In the genomic region with DNA sequence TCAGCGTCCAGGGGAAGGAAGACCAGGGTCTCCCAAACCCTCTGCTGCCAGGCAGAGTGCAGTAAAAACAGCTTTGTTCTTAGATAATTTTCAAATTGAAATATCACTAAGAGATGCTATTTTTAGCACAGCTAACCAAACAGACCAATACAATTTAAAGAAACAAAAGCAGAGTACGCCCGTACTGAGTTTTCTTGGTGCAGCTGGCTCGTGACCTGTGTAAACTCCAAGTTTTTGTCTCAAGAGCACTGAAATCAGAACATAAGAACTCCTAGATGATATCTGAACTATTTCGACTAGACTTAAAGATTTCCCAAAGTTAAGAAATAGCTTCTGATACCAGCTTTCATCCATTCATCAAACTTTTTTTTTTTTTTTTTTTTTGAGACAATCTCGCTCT, we compare ENCODE assay signal across 20 cellular contexts. TPM values are rescaled to one million over a fixed set of nuclear protein-coding genes. Genes with fewer than 3 reads are reported as not detected.
DNase-seq lines count a peak whose midpoint lies in the region; ATAC-seq and TF ChIP-seq lines count a peak whose summit lies in the region.
"Had no signal": no experiment of that assay in that cellular context is flagged by ENCODE, and none has a peak within 500 bp of the region (broad histone marks: within the 10 kb centered on the region; RNA-seq: fewer than 3 reads in every experiment).

No MANE protein-coding gene starts in this region.

- TF ChIP-seq EP300 in transverse colon (IDR thresholded peaks at IDR 0.05; ENCODE audit: low read depth): no peak

- H3K27ac ChIP-seq in left lung (no peak overlapping the region), transverse colon (peak overlapping the region; percentile 52 to 81 (median 66)), body of pancreas (no peak overlapping the region)
- H3K27ac ChIP-seq: C4-2B, KMS-11, SJCRH30 had no signal

- H3K36me3 Mint-ChIP-seq in activated naive CD8-positive, alpha-beta T cell treated with anti-CD3 and anti-CD28 coated beads, Interleukin-2, amount 10 ng/mL, durations not matched to agents 7 days and 5 days: peaks cover 9% of the 10 kb centered on the region
- H3K36me3 Mint-ChIP-seq in activated naive CD8-positive, alpha-beta T cell treated with anti-CD3 and anti-CD28 coated beads for 36 hours: peaks cover 9% of the 10 kb centered on the region
- H3K36me3 Mint-ChIP-seq in brain (peaks cover 13% of the 10 kb centered on the region), CD14-positive monocyte (peaks cover 39 to 60% of the 10 kb centered on the region in 2 donors)

- WGBS in transverse colon (ENCODE audit: low coverage in 1 of 2), 2 donors: 57 to 73% methylated on average over 3 to 6 of the region's 6 CpGs
- WGBS in body of pancreas, 2 donors: 35 to 54% methylated on average over 6 of the region's 6 CpGs

- intact Hi-C loops in left lung (cut with DNase I): no loop called here
- intact Hi-C loops in transverse colon (cut with DNase I; ENCODE audit: low total_unique reads): no loop called here
- intact Hi-C loops in body of pancreas (cut with DNase I): no loop called here
- intact Hi-C loops in CD14-positive monocyte (cut with micrococcal nuclease): no loop called here

- H3K4me1 ChIP-seq in left lung (peaks cover 0 to 4% of the 10 kb centered on the region in 2 donors), transverse colon (peaks cover 0 to 30% (median 17%) of the 10 kb centered on the region in 4 donors), body of pancreas (peaks cover 16% of the 10 kb centered on the region)
- H3K4me1 ChIP-seq: SJCRH30 had no signal

- no peaks in the 10 kb centered on the region for H3K27me3 ChIP-seq in left lung
- no peaks in the 10 kb centered on the region for H3K27me3 ChIP-seq in transverse colon
- H3K27me3 ChIP-seq in body of pancreas: no peaks in the 10 kb centered on the region
- H3K27me3 ChIP-seq: Peyer's patch, SJCRH30 had no signal

- no peak for DNase-seq in activated naive CD8-positive, alpha-beta T cell treated with anti-CD3 and anti-CD28 coated beads, Interleukin-2, amount 10 ng/mL, durations not matched to agents 7 days and 5 days
- no peak for DNase-seq in activated naive CD8-positive, alpha-beta T cell treated with anti-CD3 and anti-CD28 coated beads for 36 hours
- DNase-seq in left lung: no peak
- DNase-seq in transverse colon: no peak
- DNase-seq in body of pancreas: no peak
- no peak for DNase-seq in CD14-positive monocyte (ENCODE audit: low spot score)
- DNase-seq: DMS79, NCI-H1105, NCI-H524 treated with DMSO at 0.1 percent for 48 hours, NCI-H82, Peyer's patch, SJCRH30 had no signal

- no peak for ATAC-seq in activated naive CD8-positive, alpha-beta T cell treated with anti-CD3 and anti-CD28 coated beads, Interleukin-2, amount 10 ng/mL, durations not matched to agents 7 days and 5 days (ENCODE audit: low read depth)
- ATAC-seq in left lung: peak; percentile 76
- no peak for ATAC-seq in body of pancreas
- ATAC-seq in HG02763 (IDR thresholded peaks at IDR 0.05; ENCODE audit: unreplicated experiment): no peak

- TF ChIP-seq POLR2A in transverse colon (IDR thresholded peaks at IDR 0.05) (no peak), body of pancreas (IDR thresholded peaks at IDR 0.05) (no peak)

- no peaks in the 10 kb centered on the region for H3K9me3 ChIP-seq in left lung
- H3K9me3 ChIP-seq in transverse colon: no peaks in the 10 kb centered on the region
- H3K9me3 ChIP-seq in body of pancreas: no peaks in the 10 kb centered on the region
- H3K9me3 ChIP-seq: HAP-1, Peyer's patch, SJCRH30 had no signal

- peak overlapping the region; percentile 47 for H3K27ac Mint-ChIP-seq in activated naive CD8-positive, alpha-beta T cell treated with anti-CD3 and anti-CD28 coated beads, Interleukin-2, amount 10 ng/mL, durations not matched to agents 7 days and 5 days
- H3K27ac Mint-ChIP-seq in activated naive CD8-positive, alpha-beta T cell treated with anti-CD3 and anti-CD28 coated beads for 36 hours: no peak overlapping the region
- H3K27ac Mint-ChIP-seq in brain (peak overlapping the region in 4 of 5 experiments; percentile 47 to 96 (median 70)), CD14-positive monocyte (peak overlapping the region in 3 of 7 donors; percentile 15 to 73 (median 32))

- peaks cover 0 to 40% of the 10 kb centered on the region in 2 donors for H3K36me3 ChIP-seq in left lung
- no peaks in the 10 kb centered on the region for H3K36me3 ChIP-seq in transverse colon
- H3K36me3 ChIP-seq in body of pancreas (replicated peaks in 1 of 2; ENCODE audit: insufficient read depth in 1 of 2, low read depth in 2 of 2): no peaks in the 10 kb centered on the region

- no peaks in the 10 kb centered on the region for H3K27me3 Mint-ChIP-seq in activated naive CD8-positive, alpha-beta T cell treated with anti-CD3 and anti-CD28 coated beads, Interleukin-2, amount 10 ng/mL, durations not matched to agents 7 days and 5 days
- no peaks in the 10 kb centered on the region for H3K27me3 Mint-ChIP-seq in activated naive CD8-positive, alpha-beta T cell treated with anti-CD3 and anti-CD28 coated beads for 36 hours
- H3K27me3 Mint-ChIP-seq in brain (no peaks in the 10 kb centered on the region), CD14-positive monocyte (ENCODE audit: low read depth in 3 of 3) (no peaks in the 10 kb centered on the region)

- peaks cover 21% of the 10 kb centered on the region for H3K4me1 Mint-ChIP-seq in activated naive CD8-positive, alpha-beta T cell treated with anti-CD3 and anti-CD28 coated beads, Interleukin-2, amount 10 ng/mL, durations not matched to agents 7 days and 5 days
- H3K4me1 Mint-ChIP-seq in activated naive CD8-positive, alpha-beta T cell treated with anti-CD3 and anti-CD28 coated beads for 36 hours: peaks cover 4% of the 10 kb centered on the region
- H3K4me1 Mint-ChIP-seq in brain (peaks cover 33% of the 10 kb centered on the region), CD14-positive monocyte (peaks cover 8% of the 10 kb centered on the region)

- POLR2A ChIA-PET in activated naive CD8-positive, alpha-beta T cell treated with anti-CD3 and anti-CD28 coated beads, Interleukin-2, amount 10 ng/mL, durations not matched to agents 7 days and 5 days (lab: Charles Lee): no interaction called here

- no peak overlapping the region for H3K4me3 ChIP-seq in left lung
- H3K4me3 ChIP-seq in transverse colon: no peak overlapping the region
- no peak overlapping the region for H3K4me3 ChIP-seq in body of pancreas
- H3K4me3 ChIP-seq: HAP-1, Peyer's patch, SJCRH30 had no signal

- TF ChIP-seq CTCF in brain (conservative IDR thresholded peaks at IDR 0.05) (no peak), left lung (IDR thresholded peaks at IDR 0.05) (no peak), transverse colon (IDR thresholded peaks at IDR 0.05) (no peak), body of pancreas (IDR thresholded peaks at IDR 0.05) (no peak), CD14-positive monocyte (IDR thresholded peaks at IDR 0.05) (no peak)

- H3K4me3 Mint-ChIP-seq in activated naive CD8-positive, alpha-beta T cell treated with anti-CD3 and anti-CD28 coated beads, Interleukin-2, amount 10 ng/mL, durations not matched to agents 7 days and 5 days: no peak overlapping the region
- H3K4me3 Mint-ChIP-seq in activated naive CD8-positive, alpha-beta T cell treated with anti-CD3 and anti-CD28 coated beads for 36 hours: no peak overlapping the region
- H3K4me3 Mint-ChIP-seq in brain (peak overlapping the region in 2 of 5 experiments; percentile 38 to 70), CD14-positive monocyte (no peak overlapping the region)

- H3K9me3 Mint-ChIP-seq in activated naive CD8-positive, alpha-beta T cell treated with anti-CD3 and anti-CD28 coated beads, Interleukin-2, amount 10 ng/mL, durations not matched to agents 7 days and 5 days: no peaks in the 10 kb centered on the region
- H3K9me3 Mint-ChIP-seq in activated naive CD8-positive, alpha-beta T cell treated with anti-CD3 and anti-CD28 coated beads for 36 hours: no peaks in the 10 kb centered on the region
- H3K9me3 Mint-ChIP-seq in brain (no peaks in the 10 kb centered on the region), CD14-positive monocyte (peaks cover 0 to 2% (median 0%) of the 10 kb centered on the region in 7 donors)

- in situ Hi-C loops in transverse colon (cut with MboI; ENCODE audit: low pct_ligation_motif_present in 1 of 4, low pct_unique_long_range_greater_than_20kb in 1 of 4, low sequenced_read_pairs in 3 of 4): no loop called here

RNA-seq across cellular contexts. Expression of a gene that starts 10.3 kb away (rescaled TPM):
- total RNA-seq in activated naive CD8-positive, alpha-beta T cell treated with anti-CD3 and anti-CD28 coated beads, Interleukin-2, amount 10 ng/mL, durations not matched to agents 7 days and 5 days: 10 to 100 TPM; 88.0 to 96.5 TPM
- 10 to 100 TPM; 81.8 to 82.5 TPM for total RNA-seq in activated naive CD8-positive, alpha-beta T cell treated with anti-CD3 and anti-CD28 coated beads for 36 hours
- polyA plus RNA-seq in brain (ENCODE audit: insufficient read depth, low read depth, low replicate concordance) (201 TPM), CD14-positive monocyte (10 to 100 TPM; 56.5 to 58.4 TPM)
- total RNA-seq in left lung (100 to 1,000 TPM; 184 to 186 TPM), transverse colon (100 to 1,000 TPM in 2 of 4 donors, 10 to 100 TPM in 2; 30.8 to 117 (median 99.8) TPM), body of pancreas (10 to 100 TPM; 22.3 to 24.1 TPM)

RNA-seq across cellular contexts. Expression of a gene that starts 21.7 kb away (rescaled TPM):
- total RNA-seq in activated naive CD8-positive, alpha-beta T cell treated with anti-CD3 and anti-CD28 coated beads, Interleukin-2, amount 10 ng/mL, durations not matched to agents 7 days and 5 days: 10 to 100 TPM; 51.9 to 53.4 TPM
- total RNA-seq in activated naive CD8-positive, alpha-beta T cell treated with anti-CD3 and anti-CD28 coated beads for 36 hours: 100 to 1,000 TPM in 1 of 2 experiments, 10 to 100 TPM in 1; 97.4 to 104 TPM
- 2.8 TPM for polyA plus RNA-seq in brain (ENCODE audit: insufficient read depth, low read depth, low replicate concordance)
- total RNA-seq in left lung: 10 to 100 TPM; 51.6 to 87.4 TPM
- 10 to 100 TPM; 12.1 to 35.9 (median 20.9) TPM for total RNA-seq in transverse colon
- total RNA-seq in body of pancreas: 10 to 100 TPM; 31.1 to 98.6 TPM
- polyA plus RNA-seq in CD14-positive monocyte: 1 to 10 TPM; 1.5 to 2.2 TPM

RNA-seq across cellular contexts. Expression of a gene that starts 24.6 kb away (rescaled TPM):
- 10 to 100 TPM in 1 of 2 experiments, 1 to 10 TPM in 1; 9.4 to 10.1 TPM for total RNA-seq in activated naive CD8-positive, alpha-beta T cell treated with anti-CD3 and anti-CD28 coated beads, Interleukin-2, amount 10 ng/mL, durations not matched to agents 7 days and 5 days
- under 1 TPM; 0.24 to 0.39 TPM for total RNA-seq in activated naive CD8-positive, alpha-beta T cell treated with anti-CD3 and anti-CD28 coated beads for 36 hours
- 2.4 TPM for polyA plus RNA-seq in brain (ENCODE audit: insufficient read depth, low read depth, low replicate concordance)
- total RNA-seq in left lung: under 1 TPM; 0.15 to 0.58 TPM
- 1 to 10 TPM in 1 of 4 donors, under 1 TPM in 1, not detected in 2; 0.41 to 1.4 TPM for total RNA-seq in transverse colon
- 1 to 10 TPM in 1 of 2 donors, not detected in 1; 1.3 TPM for total RNA-seq in body of pancreas
- not detected for polyA plus RNA-seq in CD14-positive monocyte

RNA-seq across cellular contexts. Expression of a gene that starts 31.2 kb away (rescaled TPM):
- total RNA-seq in activated naive CD8-positive, alpha-beta T cell treated with anti-CD3 and anti-CD28 coated beads, Interleukin-2, amount 10 ng/mL, durations not matched to agents 7 days and 5 days: 1 to 10 TPM; 1.7 to 2.0 TPM
- not detected for total RNA-seq in activated naive CD8-positive, alpha-beta T cell treated with anti-CD3 and anti-CD28 coated beads for 36 hours
- polyA plus RNA-seq in brain (ENCODE audit: insufficient read depth, low read depth, low replicate concordance): not detected
- not detected for total RNA-seq in left lung
- not detected for total RNA-seq in transverse colon
- total RNA-seq in body of pancreas: not detected
- polyA plus RNA-seq in CD14-positive monocyte: not detected
- total RNA-seq: A172, IMR-90, Peyer's patch, SJCRH30 had no signal
- polyA plus RNA-seq: AG04450, IMR-90 had no signal

RNA-seq across cellular contexts. Expression of a gene that starts 52.2 kb away (rescaled TPM):
- total RNA-seq in activated naive CD8-positive, alpha-beta T cell treated with anti-CD3 and anti-CD28 coated beads, Interleukin-2, amount 10 ng/mL, durations not matched to agents 7 days and 5 days: under 1 TPM; 0.20 to 0.30 TPM
- total RNA-seq in activated naive CD8-positive, alpha-beta T cell treated with anti-CD3 and anti-CD28 coated beads for 36 hours: 1 to 10 TPM; 1.3 to 1.4 TPM
- 41.5 TPM for polyA plus RNA-seq in brain (ENCODE audit: insufficient read depth, low read depth, low replicate concordance)
- under 1 TPM; 0.06 to 0.08 TPM for total RNA-seq in left lung
- under 1 TPM in 2 of 4 donors, not detected in 2; 0.27 to 0.32 TPM for total RNA-seq in transverse colon
- under 1 TPM in 1 of 2 donors, not detected in 1; 0.66 TPM for total RNA-seq in body of pancreas
- polyA plus RNA-seq in CD14-positive monocyte: not detected

Comparison
In these comparisons a context has a peak if more than half of its experiments do, and no peak if none do; other contexts are left out.
1. RNA of a gene that starts 24.6 kb away (total RNA-seq): 9.4 to 10.1 TPM in activated naive CD8-positive, alpha-beta T cell treated with anti-CD3 and anti-CD28 coated beads, Interleukin-2, amount 10 ng/mL, durations not matched to agents 7 days and 5 days; 1.3 TPM in body of pancreas, 0.15 to 0.58 TPM in left lung, 0.41 to 1.4 TPM in transverse colon and 0.24 to 0.39 TPM in activated naive CD8-positive, alpha-beta T cell treated with anti-CD3 and anti-CD28 coated beads for 36 hours; every median in the first group is over 4 times any median in the second.
2. H3K27ac ChIP-seq: peak in transverse colon (4 of 4); none in left lung (0 of 2) and body of pancreas (0 of 4).